In the genomic region with DNA sequence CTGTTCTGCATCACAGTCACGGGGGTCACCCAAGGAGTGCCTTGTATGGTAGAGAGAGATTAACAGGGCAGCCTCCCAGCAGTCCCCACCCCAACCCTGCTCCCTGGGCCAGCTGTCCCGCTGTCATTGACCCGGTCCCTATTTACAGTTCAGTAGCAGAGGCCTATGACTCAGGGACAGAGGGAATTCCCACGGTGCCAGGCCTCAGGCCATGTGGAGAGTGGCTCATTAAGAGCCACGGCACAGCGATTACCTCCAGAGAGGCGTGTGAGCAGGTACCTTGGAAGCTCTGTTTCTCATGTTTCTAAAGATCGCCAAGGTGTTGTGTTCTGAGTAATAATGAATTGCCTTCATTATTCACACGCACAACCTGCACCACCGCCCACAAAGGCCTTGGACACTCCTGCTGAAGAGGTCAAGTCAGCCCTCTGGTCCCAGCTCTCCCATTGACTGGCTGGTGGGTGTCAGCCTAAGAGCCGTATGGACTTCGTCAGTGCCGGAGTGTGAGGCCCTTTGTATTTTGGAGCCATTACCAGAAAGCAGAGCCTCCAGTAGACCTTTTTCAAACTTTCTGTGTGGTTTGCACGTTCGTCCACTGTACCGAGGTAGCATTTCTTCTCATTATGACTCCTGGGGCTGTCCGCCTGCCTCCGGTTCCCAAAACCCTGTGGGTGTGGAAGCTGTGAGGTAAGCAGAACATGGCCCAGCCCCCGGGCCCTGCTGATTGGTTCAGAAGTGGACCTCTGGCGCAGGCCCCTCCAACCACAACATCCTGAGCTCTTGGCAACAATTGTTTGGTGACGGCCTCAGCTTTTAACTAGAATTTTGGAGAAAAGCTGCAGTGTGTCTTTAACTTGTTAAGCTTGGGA, we compare ENCODE assay signal across 8 cellular contexts. TPM values are rescaled to one million over a fixed set of nuclear protein-coding genes. Genes with fewer than 3 reads are reported as not detected.
DNase-seq lines count a peak whose midpoint lies in the region; ATAC-seq and TF ChIP-seq lines count a peak whose summit lies in the region.

No MANE protein-coding gene starts in this region.

- peak; percentile 81 for ATAC-seq in GM19397 (IDR thresholded peaks at IDR 0.05; ENCODE audit: unreplicated experiment)
- peak; percentile 85 for ATAC-seq in HG03520 (IDR thresholded peaks at IDR 0.05; ENCODE audit: unreplicated experiment)

- no peaks in the 10 kb centered on the region for H3K36me3 ChIP-seq in mesodermal cell (ENCODE audit: control insufficient read depth, insufficient read depth, low read length)

- TF ChIP-seq CTCF in dorsolateral prefrontal cortex (IDR thresholded peaks at IDR 0.05 in 54 of 56, conservative IDR thresholded peaks at IDR 0.05 in 2 of 56; ENCODE audit: low read depth in 1 of 56, partially characterized antibody in 56 of 56): no peak

- 62 to 81% methylated on average over 14 to 15 of the region's 21 CpGs for WGBS in mesodermal cell (ENCODE audit: insufficient coverage in 2 of 2), 2 experiments

- no peaks in the 10 kb centered on the region for H3K9me3 ChIP-seq in mesodermal cell (ENCODE audit: control insufficient read depth, low read length)

- H3K27me3 ChIP-seq in dorsolateral prefrontal cortex: no peaks in the 10 kb centered on the region

- H3K4me3 ChIP-seq in dorsolateral prefrontal cortex: peak overlapping the region in 6 of 59 donors; percentile 1 to 34 (median 20)
- H3K4me3 ChIP-seq in mesodermal cell (ENCODE audit: extremely low read depth, insufficient read depth, low read length, poor library complexity, severe bottlenecking): no peak overlapping the region

- peak in 8 of 14 donors; percentile 27 to 61 (median 40) for DNase-seq in C1 segment of cervical spinal cord (lab: John Stamatoyannopoulos, UW)
- DNase-seq in activated CD4-positive, alpha-beta T cell treated with anti-CD3 and anti-CD28 coated beads for 24 hours (ENCODE audit: low read depth in 2 of 2): peak; percentile 66 to 71
- DNase-seq in dorsolateral prefrontal cortex: peak in 9 of 10 donors; percentile 40 to 69 (median 66)
- DNase-seq in stimulated activated CD8-positive, alpha-beta memory T cell treated with anti-CD3 and anti-CD28 coated beads, Interleukin-4, amount 100 ng/mL, for 4 hours (ENCODE audit: low read depth in 2 of 2, low spot score in 1 of 2): peak; percentile 53 to 75
- no peak for DNase-seq in NCI-H510A treated with DMSO at 0.1 percent for 48 hours (lab: John Stamatoyannopoulos, UW)

- H3K4me1 ChIP-seq in mesodermal cell (ENCODE audit: control insufficient read depth, insufficient read depth, low read length, poor library complexity, severe bottlenecking): no peaks in the 10 kb centered on the region

- intact Hi-C loops in dorsolateral prefrontal cortex (cut with DNase I): no loop called here

- peak overlapping the region in 3 of 59 donors; percentile 31 to 58 (median 56) for H3K27ac ChIP-seq in dorsolateral prefrontal cortex
- peak overlapping the region; percentile 29 for H3K27ac ChIP-seq in mesodermal cell (ENCODE audit: low read depth, low read length, severe bottlenecking)

RNA-seq across cellular contexts. Expression of a gene that starts 47.0 kb away (rescaled TPM):
- total RNA-seq in dorsolateral prefrontal cortex: 10 to 100 TPM in 116 of 120 experiments, 1 to 10 TPM in 4; 7.8 to 24.8 (median 13.4) TPM
- polyA plus RNA-seq in mesodermal cell (2013, experiment 1 of 2): 29.9 TPM
- 20.5 TPM for polyA plus RNA-seq in mesodermal cell (2013, experiment 2 of 2)
